ENCODE assay signal across 12 cellular contexts in genomic region chr6:47061631-47062300, GRCh38. TPM values are rescaled to one million over a fixed set of nuclear protein-coding genes. Genes with fewer than 3 reads are reported as not detected.
DNase-seq lines count a peak whose midpoint lies in the region; ATAC-seq and TF ChIP-seq lines count a peak whose summit lies in the region.
"Had no signal": no experiment of that assay in that cellular context is flagged by ENCODE, and none has a peak within 500 bp of the region (broad histone marks: within the 10 kb centered on the region; RNA-seq: fewer than 3 reads in every experiment).

No MANE protein-coding gene starts in this region.

- H3K27ac ChIP-seq in lower lobe of right lung (no peak overlapping the region), upper lobe of left lung (peak overlapping the region in 1 of 4 donors; percentile 17), prostate gland (no peak overlapping the region), coronary artery (peak overlapping the region in 1 of 2 donors; percentile 55)

- TF ChIP-seq POLR2A in upper lobe of left lung (IDR thresholded peaks at IDR 0.05) (no peak), prostate gland (IDR thresholded peaks at IDR 0.05) (no peak)

- TF ChIP-seq EP300 in upper lobe of left lung (IDR thresholded peaks at IDR 0.05), result peak in 1 of 4 donors; percentile 57

- 56 to 58% methylated on average over 4 of the region's 4 CpGs for WGBS in upper lobe of left lung, 2 donors
- WGBS in prostate gland, result 39% methylated on average over 4 of the region's 4 CpGs

- H3K36me3 ChIP-seq in lower lobe of right lung (no peaks in the 10 kb centered on the region), upper lobe of left lung (no peaks in the 10 kb centered on the region), prostate gland (no peaks in the 10 kb centered on the region)
- H3K36me3 ChIP-seq: HAP-1 had no signal

- peak; percentile 47 for ATAC-seq in esophagus mucosa
- ATAC-seq in lower lobe of right lung, result peak; percentile 11 to 38
- peak; percentile 51 for ATAC-seq in upper lobe of left lung (ENCODE audit: low FRiP score in 2 of 2)
- ATAC-seq in HG03025 (IDR thresholded peaks at IDR 0.05; ENCODE audit: low FRiP score, unreplicated experiment), result no peak
- ATAC-seq: stimulated activated naive CD8-positive, alpha-beta T cell treated with anti-CD3 and anti-CD28 coated beads, Interleukin-15, amount 100 ng/mL, for 72 hours; T-cell had no signal

- H3K27me3 ChIP-seq in lower lobe of right lung (ENCODE audit: low read depth) (no peaks in the 10 kb centered on the region), upper lobe of left lung (no peaks in the 10 kb centered on the region), prostate gland (replicated peaks; ENCODE audit: insufficient read depth) (no peaks in the 10 kb centered on the region)

- DNase-seq in RPMI7951 (ENCODE audit: low read depth) (peak; percentile 96), lower lobe of right lung (no peak), upper lobe of left lung (no peak), prostate gland (ENCODE audit: low spot score) (no peak), coronary artery (ENCODE audit: low spot score) (no peak)
- DNase-seq: DND-41; NCI-H774; stimulated activated naive CD8-positive, alpha-beta T cell treated with anti-CD3 and anti-CD28 coated beads, Interleukin-15, amount 100 ng/mL, for 72 hours; T-cell had no signal

- intact Hi-C loops in lower lobe of right lung (cut with DNase I), result no loop called here
- intact Hi-C loops in prostate gland (cut with DNase I), result no loop called here

- no peak for TF ChIP-seq CTCF in lower lobe of right lung (IDR thresholded peaks at IDR 0.05)
- TF ChIP-seq CTCF in upper lobe of left lung (IDR thresholded peaks at IDR 0.05), result no peak
- no peak for TF ChIP-seq CTCF in prostate gland (IDR thresholded peaks at IDR 0.05)
- no peak for TF ChIP-seq CTCF in coronary artery (IDR thresholded peaks at IDR 0.05)

- peaks cover 14% of the 10 kb centered on the region for H3K4me1 ChIP-seq in lower lobe of right lung
- peaks cover 6 to 18% (median 10%) of the 10 kb centered on the region in 4 donors for H3K4me1 ChIP-seq in upper lobe of left lung
- H3K4me1 ChIP-seq in prostate gland (replicated peaks), result no peaks in the 10 kb centered on the region
- H3K4me1 ChIP-seq: HAP-1 had no signal

- no peak overlapping the region for H3K4me3 ChIP-seq in lower lobe of right lung
- no peak overlapping the region for H3K4me3 ChIP-seq in upper lobe of left lung
- H3K4me3 ChIP-seq in prostate gland, result no peak overlapping the region
- H3K4me3 ChIP-seq in coronary artery, result no peak overlapping the region
- H3K4me3 ChIP-seq: HAP-1 had no signal

- H3K9me3 ChIP-seq in lower lobe of right lung, result no peaks in the 10 kb centered on the region
- peaks cover 0 to 3% (median 0%) of the 10 kb centered on the region in 4 donors for H3K9me3 ChIP-seq in upper lobe of left lung
- no peaks in the 10 kb centered on the region for H3K9me3 ChIP-seq in prostate gland
- H3K9me3 ChIP-seq: HAP-1 had no signal

RNA-seq across cellular contexts. Expression of gene ADGRF1, which starts 19.6 kb away (rescaled TPM):
- 0.24 and 0.39 TPM in 2 replicates for total RNA-seq in RPMI7951 (2014; rRNA removed; shearing (Covaris generic))
- total RNA-seq in esophagus mucosa, result 32.8 TPM
- 9.9 TPM for total RNA-seq in lower lobe of right lung
- 10 to 100 TPM in 1 of 6 donors, 1 to 10 TPM in 5; 2.3 to 10.3 (median 7.5) TPM for total RNA-seq in upper lobe of left lung
- 10 to 100 TPM in 1 of 2 donors, 1 to 10 TPM in 1; 5.6 to 11.5 TPM for total RNA-seq in prostate gland
